25 cellular contexts compared by ENCODE assay signal in the genomic region with DNA sequence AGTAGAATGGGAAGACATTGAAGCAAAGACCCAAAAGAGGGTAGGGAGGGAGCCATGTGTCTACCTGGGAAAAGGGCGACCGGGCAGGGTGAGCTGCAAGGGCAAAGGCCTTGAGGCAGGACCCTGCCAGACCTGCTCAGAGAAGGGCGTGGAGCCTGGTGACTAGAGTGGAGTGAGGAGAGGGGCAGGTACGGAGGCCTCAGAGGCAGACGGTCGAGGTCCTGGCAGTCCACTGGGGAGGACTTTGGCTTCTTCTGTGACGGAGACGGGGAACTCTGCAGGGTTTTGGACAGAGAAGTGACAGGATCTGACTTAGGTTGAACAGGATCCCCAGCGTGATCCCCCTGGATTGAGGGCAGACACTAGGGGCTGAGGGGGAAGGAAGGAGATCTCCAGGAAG. TPM values are rescaled to one million over a fixed set of nuclear protein-coding genes. Genes with fewer than 3 reads are reported as not detected.
DNase-seq lines count a peak whose midpoint lies in the region; ATAC-seq and TF ChIP-seq lines count a peak whose summit lies in the region.
"Had no signal": no experiment of that assay in that cellular context is flagged by ENCODE, and none has a peak within 500 bp of the region (broad histone marks: within the 10 kb centered on the region; RNA-seq: fewer than 3 reads in every experiment).

No MANE protein-coding gene starts in this region.

- peaks cover 8 to 13% of the 10 kb centered on the region in 2 donors for H3K36me3 Mint-ChIP-seq in CD14-positive monocyte
- peaks cover 4% of the 10 kb centered on the region for H3K36me3 Mint-ChIP-seq in neural progenitor cell
- H3K36me3 Mint-ChIP-seq: CD4-positive, alpha-beta memory T cell had no signal

- no peaks in the 10 kb centered on the region for H3K36me3 ChIP-seq in neural progenitor cell
- no peaks in the 10 kb centered on the region for H3K36me3 ChIP-seq in upper lobe of right lung
- H3K36me3 ChIP-seq: BLaER1 treated with 17β-estradiol and CSF1 and Interleukin-3, amounts not matched to agents 10 nM and 100 nM; HAP-1 had no signal

- H3K9ac ChIP-seq in neural progenitor cell = no peak overlapping the region
- H3K9ac ChIP-seq: BLaER1 treated with 17β-estradiol and CSF1 and Interleukin-3, amounts not matched to agents 10 nM and 100 nM had no signal

- ATAC-seq in upper lobe of right lung = no peak
- no peak for ATAC-seq in HG02678 (IDR thresholded peaks at IDR 0.05; ENCODE audit: unreplicated experiment)
- no peak for ATAC-seq in GM21529 (IDR thresholded peaks at IDR 0.05; ENCODE audit: unreplicated experiment)
- ATAC-seq: A549, GM12878, GM23338, Panc1 had no signal

- H3K27me3 ChIP-seq in neural progenitor cell = no peaks in the 10 kb centered on the region
- H3K27me3 ChIP-seq in upper lobe of right lung = no peaks in the 10 kb centered on the region

- TF ChIP-seq CTCF in CD14-positive monocyte (IDR thresholded peaks at IDR 0.05) (no peak), coronary artery (IDR thresholded peaks at IDR 0.05) (no peak), neural progenitor cell (IDR thresholded peaks at IDR 0.05) (no peak), upper lobe of right lung (IDR thresholded peaks at IDR 0.05) (no peak)

- H3K9me3 Mint-ChIP-seq in CD14-positive monocyte (peaks cover 2 to 8% (median 6%) of the 10 kb centered on the region in 7 donors), neural progenitor cell (peaks cover 6% of the 10 kb centered on the region)
- H3K9me3 Mint-ChIP-seq: HFFc6 had no signal

- no peaks in the 10 kb centered on the region for H3K79me2 ChIP-seq in neural progenitor cell (ENCODE audit: low read depth)

- H3K4me3 ChIP-seq in coronary artery = no peak overlapping the region
- H3K4me3 ChIP-seq in neural progenitor cell = no peak overlapping the region
- H3K4me3 ChIP-seq in upper lobe of right lung = no peak overlapping the region
- H3K4me3 ChIP-seq: A549; BLaER1 treated with 17β-estradiol and CSF1 and Interleukin-3, amounts not matched to agents 10 nM and 100 nM; GM12878; GM23338; HAP-1 had no signal

- intact Hi-C loops in CD14-positive monocyte (cut with micrococcal nuclease) = no loop called here
- intact Hi-C loops in upper lobe of right lung (cut with DNase I) = no loop called here

- H3K27ac Mint-ChIP-seq in CD14-positive monocyte = peak overlapping the region in 5 of 7 donors; percentile 7 to 93 (median 56)
- peak overlapping the region; percentile 22 for H3K27ac Mint-ChIP-seq in neural progenitor cell
- H3K27ac Mint-ChIP-seq: GM23338, HFFc6 had no signal

- H3K27me3 Mint-ChIP-seq in CD14-positive monocyte (ENCODE audit: low read depth in 3 of 3) = peaks cover 0 to 10% (median 0%) of the 10 kb centered on the region in 3 donors
- H3K27me3 Mint-ChIP-seq in neural progenitor cell (ENCODE audit: insufficient read depth, low read depth) = peaks cover 11% of the 10 kb centered on the region
- H3K27me3 Mint-ChIP-seq: CD4-positive, alpha-beta memory T cell had no signal

- H3K4me1 Mint-ChIP-seq in CD14-positive monocyte (peaks cover 56% of the 10 kb centered on the region), neural progenitor cell (peaks cover 4% of the 10 kb centered on the region)
- H3K4me1 Mint-ChIP-seq: CD4-positive, alpha-beta memory T cell had no signal

- H3K4me2 ChIP-seq in neural progenitor cell = no peak overlapping the region
- H3K4me2 ChIP-seq: A549; BLaER1 treated with 17β-estradiol and CSF1 and Interleukin-3, amounts not matched to agents 10 nM and 100 nM; GM23338 had no signal

- no peaks in the 10 kb centered on the region for H4K20me1 ChIP-seq in neural progenitor cell (ENCODE audit: low read depth)
- H4K20me1 ChIP-seq: BLaER1 treated with 17β-estradiol and CSF1 and Interleukin-3, amounts not matched to agents 10 nM and 100 nM had no signal

- H3K4me1 ChIP-seq in neural progenitor cell = no peaks in the 10 kb centered on the region
- no peaks in the 10 kb centered on the region for H3K4me1 ChIP-seq in upper lobe of right lung
- H3K4me1 ChIP-seq: A549, HAP-1 had no signal

- DNase-seq in CD14-positive monocyte (ENCODE audit: low spot score) = no peak
- peak; percentile 53 for DNase-seq in coronary artery (ENCODE audit: low spot score)
- no peak for DNase-seq in neural progenitor cell (ENCODE audit: low spot score)
- peak; percentile 38 for DNase-seq in upper lobe of right lung
- no peak for DNase-seq in Kasumi-1 (lab: John Stamatoyannopoulos, UW)
- DNase-seq: AML-193; CD4-positive, alpha-beta memory T cell; COR-L47; HFFc6; IMR-90; KG1; MM.1S; NCI-H2029; NCI-H2227 treated with DMSO at 0.1 percent for 48 hours; NCI-H69; SHP77 treated with DMSO at 0.1 percent for 48 hours had no signal

- H3K9me3 ChIP-seq in neural progenitor cell (ENCODE audit: low read depth) = no peaks in the 10 kb centered on the region
- H3K9me3 ChIP-seq in upper lobe of right lung = no peaks in the 10 kb centered on the region
- H3K9me3 ChIP-seq: A549, HAP-1 had no signal

- H2AFZ ChIP-seq in neural progenitor cell (replicated peaks) = no peak overlapping the region
- H2AFZ ChIP-seq: GM23338 had no signal

- H3K27ac ChIP-seq in coronary artery = no peak overlapping the region
- no peak overlapping the region for H3K27ac ChIP-seq in neural progenitor cell
- H3K27ac ChIP-seq in upper lobe of right lung = no peak overlapping the region
- H3K27ac ChIP-seq: A549; BLaER1 treated with 17β-estradiol and CSF1 and Interleukin-3, amounts not matched to agents 10 nM and 100 nM; RWPE1 had no signal

- H3K4me3 Mint-ChIP-seq in CD14-positive monocyte (no peak overlapping the region), neural progenitor cell (no peak overlapping the region)
- H3K4me3 Mint-ChIP-seq: CD4-positive, alpha-beta memory T cell; GM23338; HFFc6 had no signal

- H3F3A ChIP-seq in neural progenitor cell (ENCODE audit: low read depth) = no peaks in the 10 kb centered on the region

RNA-seq across cellular contexts. Expression of a gene that starts 12.9 kb away (rescaled TPM):
- polyA plus RNA-seq in CD14-positive monocyte = not detected
- 0.59 and 2.0 TPM in 2 replicates for total RNA-seq in neural progenitor cell (ENCODE audit: low replicate concordance)
- total RNA-seq in upper lobe of right lung = not detected
- total RNA-seq: CD4-positive, alpha-beta memory T cell; GM12878 had no signal

RNA-seq across cellular contexts. Expression of a gene that starts 13.0 kb away (rescaled TPM):
- polyA plus RNA-seq in CD14-positive monocyte = not detected
- total RNA-seq in neural progenitor cell (ENCODE audit: low replicate concordance) (0.06 and 0.09 TPM in 2 replicates), upper lobe of right lung (not detected)
- total RNA-seq: GM12878, GM23338, IMR-90 had no signal
- polyA plus RNA-seq: CD4-positive, alpha-beta memory T cell; GM12878; IMR-90 had no signal

Comparison
In these comparisons a context has a peak if more than half of its experiments do, and no peak if none do; other contexts are left out.
1. DNase-seq: peak in coronary artery (single experiment) and upper lobe of right lung (single experiment); none in CD14-positive monocyte (single experiment), neural progenitor cell (single experiment) and Kasumi-1 (0 of 2).